14 cellular contexts compared by ENCODE assay signal in the genomic region with DNA sequence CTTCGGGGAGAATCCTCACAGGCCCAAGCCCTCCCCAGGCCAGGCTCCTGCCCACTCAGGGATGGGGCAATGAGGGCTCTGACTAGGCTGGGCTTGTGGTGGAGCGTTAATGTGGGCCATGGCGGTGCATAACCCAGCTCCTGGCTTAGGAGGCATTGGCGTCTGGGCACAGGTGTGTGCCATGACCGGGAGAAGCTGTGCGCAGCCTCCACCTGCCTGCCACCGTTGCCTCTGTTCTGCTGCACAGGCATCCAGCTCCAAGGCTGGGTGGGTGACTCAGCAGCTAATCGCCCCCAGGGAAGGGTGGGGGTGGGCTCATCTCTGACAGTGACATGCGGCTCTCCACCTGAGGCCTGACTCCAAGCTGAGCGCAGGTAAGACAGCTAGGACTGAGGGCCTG.
"Had no signal": no experiment of that assay in that cellular context is flagged by ENCODE, and none has a peak within 500 bp of the region (broad histone marks: within the 10 kb centered on the region; RNA-seq: fewer than 3 reads in every experiment).

No MANE protein-coding gene starts in this region.

- H3K27me3 Mint-ChIP-seq: activated naive CD4-positive, alpha-beta T cell treated with anti-CD3 and anti-CD28 coated beads, Interleukin-2, amount 50 U/mL, for 24 hours; stimulated activated memory B cell treated with anti-CD40 and anti-IgM and Interleukin-4, amounts not matched to agents 10 μg/mL and 1 μg/mL and 100 μg/mL, for 72 hours had no signal

- FAIRE-seq: colon had no signal

- DNase-seq: activated CD4-positive, alpha-beta T cell treated with anti-CD3 and anti-CD28 coated beads for 1 hour; activated CD4-positive, alpha-beta T cell treated with anti-CD3 and anti-CD28 coated beads, Interleukin-2, amount 50 U/mL, for 48 hours; activated T-cell treated with anti-CD3 and anti-CD28 coated beads, Interleukin-2, amount 50 U/mL, for 1 hour; adrenal gland; esophagus squamous epithelium; midbrain; ovary; T-helper 1 cell; T1000; uterus had no signal

- H3K9me3 ChIP-seq: adrenal gland, esophagus squamous epithelium, ovary, uterus had no signal

- H3K36me3 ChIP-seq: cardiac muscle cell, ovary, uterus had no signal

- H3K27ac ChIP-seq: adrenal gland, cardiac muscle cell, ovary, uterus had no signal

- H3K4me3 Mint-ChIP-seq: activated naive CD4-positive, alpha-beta T cell treated with anti-CD3 and anti-CD28 coated beads, Interleukin-2, amount 50 U/mL, for 24 hours; stimulated activated memory B cell treated with anti-CD40 and anti-IgM and Interleukin-4, amounts not matched to agents 10 μg/mL and 1 μg/mL and 100 μg/mL, for 72 hours had no signal

- H3K27me3 ChIP-seq: ovary had no signal

- H3K4me3 ChIP-seq: adrenal gland, cardiac muscle cell, esophagus squamous epithelium, ovary, uterus had no signal

- H3K27ac Mint-ChIP-seq: activated naive CD4-positive, alpha-beta T cell treated with anti-CD3 and anti-CD28 coated beads, Interleukin-2, amount 50 U/mL, for 24 hours had no signal

- ATAC-seq: stimulated activated memory B cell treated with anti-CD40 and anti-IgM and Interleukin-4, amounts not matched to agents 10 μg/mL and 1 μg/mL and 100 μg/mL, for 72 hours had no signal

- H3K9me3 Mint-ChIP-seq: activated naive CD4-positive, alpha-beta T cell treated with anti-CD3 and anti-CD28 coated beads, Interleukin-2, amount 50 U/mL, for 24 hours; stimulated activated memory B cell treated with anti-CD40 and anti-IgM and Interleukin-4, amounts not matched to agents 10 μg/mL and 1 μg/mL and 100 μg/mL, for 72 hours had no signal
